In the genomic region with DNA sequence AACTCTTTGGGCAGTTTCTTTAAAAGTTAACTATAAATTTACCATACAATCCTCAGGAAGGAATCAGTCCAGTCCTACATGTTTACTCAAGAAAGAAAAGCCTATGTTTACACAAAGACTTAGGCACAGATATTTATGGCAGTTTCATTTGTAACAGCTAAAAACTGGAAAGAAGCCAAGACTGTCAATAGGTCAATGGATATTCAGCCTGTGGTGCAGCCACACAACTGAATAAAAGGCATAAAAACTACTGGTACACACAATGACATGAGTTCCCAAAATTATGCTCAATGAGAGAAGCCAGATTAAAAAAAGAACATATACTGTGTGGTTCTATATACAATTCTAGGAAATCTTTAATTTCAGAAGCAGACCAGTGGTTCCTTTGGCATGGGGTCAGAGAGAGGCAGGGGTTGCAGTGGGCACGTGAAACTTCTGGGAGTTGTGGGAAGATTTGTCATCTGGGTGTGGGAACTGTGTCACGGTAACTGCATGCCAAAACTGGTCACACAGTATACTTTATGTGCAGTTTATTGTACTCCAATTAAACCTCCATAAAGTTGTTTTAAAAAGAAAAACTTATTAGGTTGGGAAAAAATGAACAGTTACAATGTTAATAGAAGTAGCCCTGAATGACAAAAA, we compare ENCODE assay signal across 9 cellular contexts. TPM values are rescaled to one million over a fixed set of nuclear protein-coding genes. Genes with fewer than 3 reads are reported as not detected.
DNase-seq lines count a peak whose midpoint lies in the region; ATAC-seq, FAIRE-seq and TF ChIP-seq lines count a peak whose summit lies in the region.
"Had no signal": no experiment of that assay in that cellular context is flagged by ENCODE, and none has a peak within 500 bp of the region (broad histone marks: within the 10 kb centered on the region; RNA-seq: fewer than 3 reads in every experiment).

No MANE protein-coding gene starts in this region.

- no peak for TF ChIP-seq EP300 in A549 (IDR thresholded peaks at IDR 0.05)

- peak in 1 of 2 experiments; percentile 66; a peak in 3 of 6 replicates for ATAC-seq in A549
- ATAC-seq in HG03095 (IDR thresholded peaks at IDR 0.05; ENCODE audit: unreplicated experiment): no peak
- no peak for ATAC-seq in HG02763 (IDR thresholded peaks at IDR 0.05; ENCODE audit: unreplicated experiment)

- POLR2A ChIA-PET in A549 (lab: Yijun Ruan, JAX): no interaction called here

- FAIRE-seq in A549 (lab: Jason Lieb, UNC): peak; percentile 61

- no peaks in the 10 kb centered on the region for H3K9me2 ChIP-seq in OCI-LY1 (ENCODE audit: low read depth, low read length)
- H3K9me2 ChIP-seq: SK-N-SH had no signal

- peak overlapping the region; percentile 67 for H3K4me2 ChIP-seq in A549
- peak overlapping the region; percentile 34; the same call in 1 of the 2 replicates for H3K4me2 ChIP-seq in OCI-LY1 (ENCODE audit: low read length)
- H3K4me2 ChIP-seq: SK-N-SH had no signal

- no peak for TF ChIP-seq RAD21 in A549 (conservative IDR thresholded peaks at IDR 0.05 in 1 of 2, IDR thresholded peaks at IDR 0.05 in 1 of 2)

- peaks cover 5% of the 10 kb centered on the region; the same call in 1 of the 2 replicates for H3F3A ChIP-seq in OCI-LY1 (ENCODE audit: insufficient read depth, low read length)

- peaks cover 19% of the 10 kb centered on the region for H3K4me1 ChIP-seq in A549
- H3K4me1 ChIP-seq in OCI-LY1 (ENCODE audit: insufficient read depth, low read length, severe bottlenecking): peaks cover 88% of the 10 kb centered on the region

- DNase-seq in A549 (ENCODE audit: low read depth in 1 of 2, low spot score in 1 of 2): peak in 1 of 2 experiments; percentile 30
- peak; percentile 65 for DNase-seq in HCEC 1CT
- peak; percentile 71 for DNase-seq in fibroblast of villous mesenchyme (ENCODE audit: low read depth)
- DNase-seq in dorsolateral prefrontal cortex: no peak
- DNase-seq in AG20443 (ENCODE audit: low spot score): no peak
- DNase-seq: SK-N-SH had no signal

- no peak overlapping the region for H2AFZ ChIP-seq in OCI-LY1 (ENCODE audit: low read length)

- no peak overlapping the region for H3K4me3 ChIP-seq in A549
- H3K4me3 ChIP-seq in OCI-LY1 (ENCODE audit: low read depth, low read length, poor library complexity, severe bottlenecking): no peak overlapping the region
- H3K4me3 ChIP-seq in fibroblast of villous mesenchyme (ENCODE audit: low read depth, low read length): no peak overlapping the region
- H3K4me3 ChIP-seq in dorsolateral prefrontal cortex: no peak overlapping the region

- H3K79me2 ChIP-seq in OCI-LY1 (ENCODE audit: insufficient read depth, low read length): peaks cover 75% of the 10 kb centered on the region

- H4K20me1 ChIP-seq in OCI-LY1 (ENCODE audit: insufficient read depth, low read length): no peaks in the 10 kb centered on the region

- CTCF ChIA-PET in A549 (lab: Yijun Ruan, JAX): no interaction called here

- no peaks in the 10 kb centered on the region for H3K27me3 ChIP-seq in OCI-LY1 (ENCODE audit: insufficient read depth, low read length)
- H3K27me3 ChIP-seq in dorsolateral prefrontal cortex: no peaks in the 10 kb centered on the region

- H3K9ac ChIP-seq in OCI-LY1 (ENCODE audit: low read length): peak overlapping the region; percentile 36; the same call in 1 of the 2 replicates
- H3K9ac ChIP-seq: SK-N-SH had no signal

- 15% methylated on average over 2 of the region's 2 CpGs for whole genome bisulfite sequencing in A549 (ENCODE audit: missing lambda C conversion rate)

- H3K27ac ChIP-seq in A549: no peak overlapping the region
- H3K27ac ChIP-seq in OCI-LY1 (ENCODE audit: low read depth, low read length, poor library complexity, severe bottlenecking): peak overlapping the region; percentile 100
- H3K27ac ChIP-seq in dorsolateral prefrontal cortex: no peak overlapping the region

- TF ChIP-seq CTCF in A549 (IDR thresholded peaks at IDR 0.05): no peak
- TF ChIP-seq CTCF in OCI-LY1 (IDR thresholded peaks at IDR 0.05; ENCODE audit: low read length): no peak
- no peak for TF ChIP-seq CTCF in fibroblast of villous mesenchyme (IDR thresholded peaks at IDR 0.05; ENCODE audit: insufficient read depth, low read depth, low read length)
- TF ChIP-seq CTCF in dorsolateral prefrontal cortex (IDR thresholded peaks at IDR 0.05 in 54 of 56, conservative IDR thresholded peaks at IDR 0.05 in 2 of 56; ENCODE audit: low read depth in 1 of 56, partially characterized antibody in 56 of 56): no peak

- TF ChIP-seq POLR2A in A549 (IDR thresholded peaks at IDR 0.05; ENCODE audit: low read length): no peak

- peaks cover 7% of the 10 kb centered on the region for H3K36me3 ChIP-seq in OCI-LY1 (ENCODE audit: insufficient read depth, low read length)

- H3K9me3 ChIP-seq in A549 (no peaks in the 10 kb centered on the region), OCI-LY1 (ENCODE audit: low read length) (no peaks in the 10 kb centered on the region)
- H3K9me3 ChIP-seq: SK-N-SH had no signal

- intact Hi-C loops in dorsolateral prefrontal cortex (cut with DNase I): no loop called here

TF ChIP-seq in A549, 52 proteins besides CTCF, POLR2A, EP300 and RAD21:
- no peak for TF ChIP-seq GATA3 (IDR thresholded peaks at IDR 0.05; ENCODE audit: borderline replicate concordance)
- TF ChIP-seq JUNB (IDR thresholded peaks at IDR 0.05): no peak
- TF ChIP-seq, protein P1, sequence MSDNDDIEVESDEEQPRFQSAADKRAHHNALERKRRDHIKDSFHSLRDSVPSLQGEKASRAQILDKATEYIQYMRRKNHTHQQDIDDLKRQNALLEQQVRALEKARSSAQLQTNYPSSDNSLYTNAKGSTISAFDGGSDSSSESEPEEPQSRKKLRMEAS (IDR thresholded peaks at IDR 0.05): no peak
- no peak for TF ChIP-seq SMC3 (IDR thresholded peaks at IDR 0.05)
- TF ChIP-seq MAZ (IDR thresholded peaks at IDR 0.05; ENCODE audit: borderline replicate concordance, low read depth, low read length): no peak
- no peak for TF ChIP-seq CBX8 (IDR thresholded peaks at IDR 0.05)
- TF ChIP-seq FOSL2 (IDR thresholded peaks at IDR 0.05): no peak
- TF ChIP-seq FOSL2 (CRISPR knock-in tag; IDR thresholded peaks at IDR 0.05): no peak

RNA-seq across cellular contexts. Expression of gene STS, which starts 26.8 kb away (rescaled TPM):
- polyA plus RNA-seq in A549 (2011; rRNA removed): 2.4 and 3.1 TPM in 2 replicates
- polyA plus RNA-seq in A549 (2012; cell fraction: cytosol; rRNA removed): 0.46 and 0.57 TPM in 2 replicates
- polyA plus RNA-seq in A549 (2012; cell fraction: nucleus; rRNA removed): 0.31 TPM in 2 replicates
- polyA plus RNA-seq in A549 (2017; fragmentation: RNase III; extraction: RNeasy Plus Mini Kit Qiagen cat#74134 plus additional on column Dnase treatment): 1.9 to 2.3 TPM (median 2.1 TPM) in 3 replicates
- polyA minus RNA-seq in A549 (2011; rRNA and poly(A)+ RNA removed): 4.3 and 5.9 TPM in 2 replicates
- total RNA-seq in fibroblast of villous mesenchyme: 4.5 and 6.9 TPM in 2 replicates
- total RNA-seq in dorsolateral prefrontal cortex: 10 to 100 TPM in 119 of 120 experiments, 1 to 10 TPM in 1; 5.0 to 73.7 (median 23.6) TPM

RNA-seq across cellular contexts. Expression of gene PUDP, which starts 27.3 kb away (rescaled TPM):
- polyA plus RNA-seq in A549 (2011; rRNA removed): 49.2 and 50.7 TPM in 2 replicates
- 29.1 and 29.8 TPM in 2 replicates for polyA plus RNA-seq in A549 (2012; cell fraction: cytosol; rRNA removed)
- polyA plus RNA-seq in A549 (2012; cell fraction: nucleus; rRNA removed): 15.6 and 16.2 TPM in 2 replicates
- polyA plus RNA-seq in A549 (2017; fragmentation: RNase III; extraction: RNeasy Plus Mini Kit Qiagen cat#74134 plus additional on column Dnase treatment): 25.5 to 27.0 TPM (median 26.2 TPM) in 3 replicates
- 32.0 and 38.6 TPM in 2 replicates for polyA minus RNA-seq in A549 (2011; rRNA and poly(A)+ RNA removed)
- total RNA-seq in fibroblast of villous mesenchyme: 11.0 and 15.1 TPM in 2 replicates
- 10 to 100 TPM in 117 of 120 experiments, 1 to 10 TPM in 3; 8.9 to 39.3 (median 18.6) TPM for total RNA-seq in dorsolateral prefrontal cortex

Comparison
In these comparisons a context has a peak if more than half of its experiments do, and no peak if none do; other contexts are left out.
1. DNase-seq: peak in HCEC 1CT (single experiment) and fibroblast of villous mesenchyme (single experiment); none in dorsolateral prefrontal cortex (0 of 10) and AG20443 (single experiment).